Comparison of ENCODE assay signal across 8 cellular contexts in the genomic region with DNA sequence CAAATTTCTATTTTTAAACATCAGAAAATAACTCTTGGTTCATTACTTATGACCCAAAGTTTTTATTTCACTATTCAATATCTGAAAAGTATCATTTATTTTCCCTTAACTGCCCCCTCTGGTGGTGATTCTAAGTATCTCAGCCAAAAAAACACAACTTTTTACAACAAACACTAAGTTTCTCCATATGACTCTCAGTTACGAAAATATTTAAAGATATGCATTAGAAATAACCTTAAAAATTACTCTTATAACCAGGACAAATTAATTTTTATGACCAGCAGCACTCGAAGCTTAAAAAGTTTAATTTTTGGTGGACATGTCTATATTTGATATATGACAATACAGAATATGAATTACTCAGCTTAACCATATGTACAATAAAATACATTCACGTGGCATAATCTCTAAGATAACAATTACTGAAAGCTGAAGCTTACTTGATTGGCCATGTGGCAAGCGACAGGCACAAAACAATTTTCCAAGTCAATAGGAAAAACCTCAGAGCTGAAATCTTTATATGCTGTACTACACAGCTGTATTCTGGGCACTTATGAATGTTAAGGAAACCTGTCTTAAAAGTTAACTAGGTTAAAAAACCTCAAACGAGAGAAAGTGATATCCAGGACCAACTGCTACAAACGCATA. TPM values are rescaled to one million over a fixed set of nuclear protein-coding genes. Genes with fewer than 3 reads are reported as not detected.
DNase-seq lines count a peak whose midpoint lies in the region; ATAC-seq and TF ChIP-seq lines count a peak whose summit lies in the region.

No MANE protein-coding gene starts in this region.

- no peak for ATAC-seq in lower lobe of right lung
- ATAC-seq in GM19463 (IDR thresholded peaks at IDR 0.05; ENCODE audit: unreplicated experiment): no peak

- no peaks in the 10 kb centered on the region for H3K27me3 ChIP-seq in lower lobe of right lung (ENCODE audit: low read depth)

- H3K27ac ChIP-seq in lower lobe of right lung (peak overlapping the region; percentile 99), urinary bladder (ENCODE audit: low read depth) (peak overlapping the region; percentile 45)

- peaks cover 24% of the 10 kb centered on the region for H3K4me1 Mint-ChIP-seq in MCF 10A (ENCODE audit: insufficient read depth, unreplicated experiment)

- H3K36me3 ChIP-seq in lower lobe of right lung (peaks cover 50% of the 10 kb centered on the region), urinary bladder (ENCODE audit: insufficient read depth) (peaks cover 11% of the 10 kb centered on the region)

- H3K27ac Mint-ChIP-seq in MCF 10A (ENCODE audit: low read depth, unreplicated experiment): peak overlapping the region; percentile 99

- H3K36me3 Mint-ChIP-seq in MCF 10A (ENCODE audit: insufficient read depth, unreplicated experiment): peaks cover 86% of the 10 kb centered on the region

- under 1% methylated on average over 6 of the region's 6 CpGs for WGBS in urinary bladder

- no peaks in the 10 kb centered on the region for H3K9me3 Mint-ChIP-seq in MCF 10A (ENCODE audit: unreplicated experiment)

- H3K9me3 ChIP-seq in lower lobe of right lung: no peaks in the 10 kb centered on the region

- H3K27me3 Mint-ChIP-seq in MCF 10A (ENCODE audit: insufficient read depth, unreplicated experiment): no peaks in the 10 kb centered on the region

- H3K4me1 ChIP-seq in lower lobe of right lung (peaks cover 52% of the 10 kb centered on the region), urinary bladder (ENCODE audit: insufficient read depth) (no peaks in the 10 kb centered on the region)

- H3K4me3 ChIP-seq in NB4 (ENCODE audit: low read depth, low read length) (peak overlapping the region; percentile 88), lower lobe of right lung (peak overlapping the region; percentile 83), urinary bladder (ENCODE audit: low read depth, low read length) (peak overlapping the region; percentile 88)

- CTCF ChIA-PET in MCF 10A (lab: Yijun Ruan, JAX): interaction anchor here (0.5 to 5.0 kb wide), 27 partner anchors 10 to 649 kb away, joined by 3 to 123 read pairs (median 4); no protein-coding TSS in a partner anchor

- no peak for TF ChIP-seq POLR2A in NB4 (IDR thresholded peaks at IDR 0.05; ENCODE audit: extremely low read depth, insufficient read length)

- peak overlapping the region; percentile 98 for H3K4me3 Mint-ChIP-seq in MCF 10A (ENCODE audit: unreplicated experiment)

- DNase-seq in NCI-H510A treated with DMSO at 0.1 percent for 48 hours (lab: John Stamatoyannopoulos, UW): peak; percentile 35
- DNase-seq in NCI-H510A (lab: John Stamatoyannopoulos, UW): no peak
- peak; percentile 75 for DNase-seq in NB4 (ENCODE audit: low read depth)
- DNase-seq in MCF 10A (ENCODE audit: unreplicated experiment): peak; percentile 56
- no peak for DNase-seq in lower lobe of right lung
- DNase-seq in iPS-NIHi11 (ENCODE audit: low spot score): no peak

- no TSS peak for BruUV-seq in MCF 10A (replicated peaks; lab: Mats Ljungman, UMichigan)

- TF ChIP-seq CTCF in NB4 (IDR thresholded peaks at IDR 0.05; ENCODE audit: low read depth, low read length) (peak; percentile 58), MCF 10A (IDR thresholded peaks at IDR 0.05; ENCODE audit: unreplicated experiment) (peak; percentile 58), lower lobe of right lung (IDR thresholded peaks at IDR 0.05) (peak; percentile 68)

- POLR2A ChIA-PET in MCF 10A (lab: Yijun Ruan, JAX): interaction anchor here (0.6 to 12.9 kb wide), 27 partner anchors 7 to 964 kb away, joined by 3 to 268 read pairs (median 4); partner anchors contain the start of genes HOXA5, NFE2L3 and SNX10

- intact Hi-C loops in MCF 10A (cut with micrococcal nuclease) (loop anchor here (1.0 to 5.0 kb wide), 5 partner anchors 87 to 305 kb away; no protein-coding TSS in a partner anchor), lower lobe of right lung (cut with DNase I) (no loop called here)

RNA-seq across cellular contexts. Expression of gene HNRNPA2B1, which starts 2.3 kb away (rescaled TPM):
- total RNA-seq in MCF 10A (2022): 592 and 646 TPM in 2 replicates
- total RNA-seq in lower lobe of right lung: 368 TPM
- total RNA-seq in urinary bladder: 186 TPM
- polyA plus RNA-seq in urinary bladder: 496 TPM

RNA-seq across cellular contexts. Expression of gene CBX3, which starts 3.3 kb away (rescaled TPM):
- total RNA-seq in MCF 10A (2022): 137 and 171 TPM in 2 replicates
- total RNA-seq in lower lobe of right lung: 94.3 TPM
- 134 TPM for total RNA-seq in urinary bladder
- 79.6 TPM for polyA plus RNA-seq in urinary bladder

RNA-seq across cellular contexts. Expression of gene NFE2L3, which starts 46.3 kb away (rescaled TPM):
- total RNA-seq in MCF 10A (2022) (1.2 and 2.2 TPM in 2 replicates), lower lobe of right lung (4.8 TPM), urinary bladder (2.4 TPM)
- polyA plus RNA-seq in urinary bladder: 2.7 TPM

Comparison
In these comparisons a context has a peak if more than half of its experiments do, and no peak if none do; other contexts are left out.
1. DNase-seq: peak in NCI-H510A treated with DMSO at 0.1 percent for 48 hours (single experiment), NB4 (single experiment) and MCF 10A (single experiment); none in NCI-H510A (single experiment), lower lobe of right lung (single experiment) and iPS-NIHi11 (single experiment).
2. Peak in every context shown above with its lines, with median percentiles within 50 percentile points of each other: H3K4me3 ChIP-seq and CTCF ChIP-seq.